ENCODE assay signal across 11 cellular contexts in the genomic region with DNA sequence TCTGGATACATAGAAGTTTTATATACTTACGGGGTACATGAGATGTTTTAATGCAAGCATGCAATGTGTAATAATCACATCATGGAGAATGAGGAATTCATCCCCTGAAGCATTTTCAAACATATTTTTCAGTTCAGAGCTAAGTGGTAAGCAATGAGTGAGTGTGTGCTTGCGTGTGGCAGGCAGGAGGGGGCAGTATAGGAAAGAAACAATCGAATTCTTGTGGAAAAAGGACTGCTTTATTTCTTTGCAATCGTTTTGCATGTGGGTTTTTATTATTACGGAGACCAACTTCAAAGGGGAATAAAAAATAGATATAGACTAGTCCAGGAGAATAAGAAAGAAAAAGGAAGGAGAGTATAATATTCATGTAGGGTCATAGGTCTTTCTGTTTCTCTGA.
DNase-seq lines count a peak whose midpoint lies in the region; ATAC-seq and TF ChIP-seq lines count a peak whose summit lies in the region.
"Had no signal": no experiment of that assay in that cellular context is flagged by ENCODE, and none has a peak within 500 bp of the region (broad histone marks: within the 10 kb centered on the region; RNA-seq: fewer than 3 reads in every experiment).

No MANE protein-coding gene starts in this region.

- no peak for DNase-seq in DND-41
- DNase-seq in GM23338 (ENCODE audit: low spot score) = peak; percentile 61
- DNase-seq in OCI-M1 (lab: John Stamatoyannopoulos, UW) = peak; percentile 71
- peak; percentile 30 for DNase-seq in kidney tubule cell (ENCODE audit: low spot score)
- DNase-seq in stimulated activated CD4-positive, alpha-beta T cell treated with anti-CD3 and anti-CD28 coated beads, Interleukin-2, amount 100 ng/mL, for 24 hours = no peak
- no peak for DNase-seq in stimulated activated naive CD8-positive, alpha-beta T cell treated with anti-CD3 and anti-CD28 coated beads, Interleukin-15, Interleukin-2, amounts not matched to agents 100 U/mL and 50 U/mL, for 24 hours
- DNase-seq in HuH-7 (ENCODE audit: low spot score) = no peak
- DNase-seq: stimulated activated CD4-positive, alpha-beta T cell treated with anti-CD3 and anti-CD28 coated beads, Interleukin-12 subunit alpha, Interleukin-12 subunit beta, amount 100 ng/mL, for 4 hours had no signal

- H3K9me2 ChIP-seq in GM23338 (ENCODE audit: insufficient read depth) = no peaks in the 10 kb centered on the region; the same call in 1 of the 2 replicates

- peaks cover 96% of the 10 kb centered on the region for H3K9me3 Mint-ChIP-seq in GM23338

- H3K27ac ChIP-seq in DND-41 (ENCODE audit: low read length) (no peak overlapping the region), GM23338 (ENCODE audit: low read depth) (no peak overlapping the region)
- H3K27ac ChIP-seq: SK-N-MC had no signal

- H3K4me1 ChIP-seq in DND-41 (ENCODE audit: insufficient read depth, low read length) (no peaks in the 10 kb centered on the region), GM23338 (ENCODE audit: insufficient read depth) (no peaks in the 10 kb centered on the region; the same call in 1 of the 2 replicates)

- ATAC-seq in DND-41 (ENCODE audit: insufficient read depth, low read depth) = no peak
- no peak for ATAC-seq in GM23338
- ATAC-seq in HG03571 (IDR thresholded peaks at IDR 0.05; ENCODE audit: unreplicated experiment) = no peak
- ATAC-seq in stimulated activated naive CD8-positive, alpha-beta T cell treated with anti-CD3 and anti-CD28 coated beads, Interleukin-15, Interleukin-2, amounts not matched to agents 100 U/mL and 50 U/mL, for 24 hours = no peak

- H3K79me2 ChIP-seq in DND-41 (ENCODE audit: insufficient read depth, low read length) (no peaks in the 10 kb centered on the region), GM23338 (replicated peaks; ENCODE audit: insufficient read depth) (no peaks in the 10 kb centered on the region)

- H3K4me2 ChIP-seq in DND-41 (ENCODE audit: insufficient read depth, low read length) (no peak overlapping the region), GM23338 (no peak overlapping the region)

- no peak overlapping the region for H3K4me3 Mint-ChIP-seq in GM23338
- H3K4me3 Mint-ChIP-seq: activated naive CD4-positive, alpha-beta T cell treated with anti-CD3 and anti-CD28 coated beads, Interleukin-2, amount 50 U/mL, for 24 hours had no signal

- H3K27me3 ChIP-seq in DND-41 (ENCODE audit: insufficient read depth, low read length, poor library complexity) (no peaks in the 10 kb centered on the region), GM23338 (ENCODE audit: insufficient read depth) (no peaks in the 10 kb centered on the region)

- peak; percentile 55 for TF ChIP-seq CTCF in DND-41 (IDR thresholded peaks at IDR 0.05; ENCODE audit: borderline replicate concordance, extremely low read depth, low read length, poor library complexity, severe bottlenecking)
- TF ChIP-seq CTCF in GM23338 (conservative IDR thresholded peaks at IDR 0.05; ENCODE audit: low read depth in 2 of 2) = peak; percentile 73 to 93

- H3K36me3 Mint-ChIP-seq in GM23338 (ENCODE audit: low read depth) = peaks cover 27% of the 10 kb centered on the region
- H3K36me3 Mint-ChIP-seq: activated naive CD4-positive, alpha-beta T cell treated with anti-CD3 and anti-CD28 coated beads, Interleukin-2, amount 50 U/mL, for 24 hours had no signal

- H3K4me1 Mint-ChIP-seq in GM23338 = no peaks in the 10 kb centered on the region
- H3K4me1 Mint-ChIP-seq: activated naive CD4-positive, alpha-beta T cell treated with anti-CD3 and anti-CD28 coated beads, Interleukin-2, amount 50 U/mL, for 24 hours had no signal

- H3K27me3 Mint-ChIP-seq in GM23338 (ENCODE audit: insufficient read depth, low read depth, poor library complexity) = peaks cover 4% of the 10 kb centered on the region
- H3K27me3 Mint-ChIP-seq: activated naive CD4-positive, alpha-beta T cell treated with anti-CD3 and anti-CD28 coated beads, Interleukin-2, amount 50 U/mL, for 24 hours had no signal

- H2AFZ ChIP-seq in DND-41 (ENCODE audit: low read depth, low read length) (no peak overlapping the region), GM23338 (no peak overlapping the region)

- no peak overlapping the region for H3K27ac Mint-ChIP-seq in GM23338
- H3K27ac Mint-ChIP-seq: activated naive CD4-positive, alpha-beta T cell treated with anti-CD3 and anti-CD28 coated beads, Interleukin-2, amount 50 U/mL, for 24 hours had no signal

- H3K36me3 ChIP-seq in DND-41 (ENCODE audit: insufficient read depth, low read length) = no peaks in the 10 kb centered on the region
- H3K36me3 ChIP-seq in GM23338 (ENCODE audit: insufficient read depth) = no peaks in the 10 kb centered on the region

- H3K9ac ChIP-seq in DND-41 (ENCODE audit: low read depth, low read length) = no peak overlapping the region

- H4K20me1 ChIP-seq in DND-41 (ENCODE audit: insufficient read depth, low read length) = no peaks in the 10 kb centered on the region
- H4K20me1 ChIP-seq in GM23338 (replicated peaks; ENCODE audit: insufficient read depth) = no peaks in the 10 kb centered on the region

- no peaks in the 10 kb centered on the region for H3K9me3 ChIP-seq in DND-41 (ENCODE audit: insufficient read depth, low read length, severe bottlenecking)

- no peaks in the 10 kb centered on the region for H3F3A ChIP-seq in GM23338 (replicated peaks; ENCODE audit: low read depth)

- H3K4me3 ChIP-seq in DND-41 (ENCODE audit: low read depth in 1 of 2, low read length in 2 of 2) (no peak overlapping the region), GM23338 (no peak overlapping the region)
- H3K4me3 ChIP-seq: SK-N-MC had no signal

TF ChIP-seq in GM23338, 12 proteins besides CTCF, POLR2A, EP300 and RAD21:
- TF ChIP-seq NANOG (IDR thresholded peaks at IDR 0.05; ENCODE audit: borderline replicate concordance) = no peak
- TF ChIP-seq, protein P1, sequence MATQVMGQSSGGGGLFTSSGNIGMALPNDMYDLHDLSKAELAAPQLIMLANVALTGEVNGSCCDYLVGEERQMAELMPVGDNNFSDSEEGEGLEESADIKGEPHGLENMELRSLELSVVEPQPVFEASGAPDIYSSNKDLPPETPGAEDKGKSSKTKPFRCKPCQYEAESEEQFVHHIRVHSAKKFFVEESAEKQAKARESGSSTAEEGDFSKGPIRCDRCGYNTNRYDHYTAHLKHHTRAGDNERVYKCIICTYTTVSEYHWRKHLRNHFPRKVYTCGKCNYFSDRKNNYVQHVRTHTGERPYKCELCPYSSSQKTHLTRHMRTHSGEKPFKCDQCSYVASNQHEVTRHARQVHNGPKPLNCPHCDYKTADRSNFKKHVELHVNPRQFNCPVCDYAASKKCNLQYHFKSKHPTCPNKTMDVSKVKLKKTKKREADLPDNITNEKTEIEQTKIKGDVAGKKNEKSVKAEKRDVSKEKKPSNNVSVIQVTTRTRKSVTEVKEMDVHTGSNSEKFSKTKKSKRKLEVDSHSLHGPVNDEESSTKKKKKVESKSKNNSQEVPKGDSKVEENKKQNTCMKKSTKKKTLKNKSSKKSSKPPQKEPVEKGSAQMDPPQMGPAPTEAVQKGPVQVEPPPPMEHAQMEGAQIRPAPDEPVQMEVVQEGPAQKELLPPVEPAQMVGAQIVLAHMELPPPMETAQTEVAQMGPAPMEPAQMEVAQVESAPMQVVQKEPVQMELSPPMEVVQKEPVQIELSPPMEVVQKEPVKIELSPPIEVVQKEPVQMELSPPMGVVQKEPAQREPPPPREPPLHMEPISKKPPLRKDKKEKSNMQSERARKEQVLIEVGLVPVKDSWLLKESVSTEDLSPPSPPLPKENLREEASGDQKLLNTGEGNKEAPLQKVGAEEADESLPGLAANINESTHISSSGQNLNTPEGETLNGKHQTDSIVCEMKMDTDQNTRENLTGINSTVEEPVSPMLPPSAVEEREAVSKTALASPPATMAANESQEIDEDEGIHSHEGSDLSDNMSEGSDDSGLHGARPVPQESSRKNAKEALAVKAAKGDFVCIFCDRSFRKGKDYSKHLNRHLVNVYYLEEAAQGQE (IDR thresholded peaks at IDR 0.05; ENCODE audit: unreplicated experiment) = no peak

Comparison
In these comparisons a context has a peak if more than half of its experiments do, and no peak if none do; other contexts are left out.
1. DNase-seq: peak in GM23338 (single experiment), OCI-M1 (single experiment) and kidney tubule cell (single experiment); none in DND-41 (single experiment), stimulated activated CD4-positive, alpha-beta T cell treated with anti-CD3 and anti-CD28 coated beads, Interleukin-2, amount 100 ng/mL, for 24 hours (0 of 2), stimulated activated naive CD8-positive, alpha-beta T cell treated with anti-CD3 and anti-CD28 coated beads, Interleukin-15, Interleukin-2, amounts not matched to agents 100 U/mL and 50 U/mL, for 24 hours (single experiment) and HuH-7 (single experiment).